Comparison of ENCODE assay signal across 17 cellular contexts in genomic region chr1:228176024-228176395, GRCh38.
"Had no signal": no experiment of that assay in that cellular context is flagged by ENCODE, and none has a peak within 500 bp of the region (broad histone marks: within the 10 kb centered on the region; RNA-seq: fewer than 3 reads in every experiment).

No MANE protein-coding gene starts in this region.

- H3K9me3 ChIP-seq: suprapubic skin, transverse colon had no signal

- H3K27ac ChIP-seq: cardiac muscle cell, suprapubic skin had no signal

- H3K27me3 ChIP-seq: cardiac muscle cell, suprapubic skin, transverse colon had no signal

- ATAC-seq: activated CD8-positive, alpha-beta T cell treated with anti-CD3 and anti-CD28 coated beads, Interleukin-2, amount 10 ng/mL, durations not matched to agents 7 days and 5 days; left lobe of liver; natural killer cell had no signal

- H3K4me3 ChIP-seq: cardiac muscle cell, skin epidermis, suprapubic skin, transverse colon had no signal

- H3K36me3 ChIP-seq: cardiac muscle cell, transverse colon had no signal

- DNase-seq: activated CD4-positive, alpha-beta T cell treated with anti-CD3 and anti-CD28 coated beads, Interleukin-2, amount 10 ng/mL, durations not matched to agents 24 days and 14 days; activated CD8-positive, alpha-beta T cell treated with anti-CD3 and anti-CD28 coated beads, Interleukin-2, amount 10 ng/mL, durations not matched to agents 7 days and 5 days; activated gamma-delta T cell treated with Interleukin-2 at 50 U/mL for 16 hours; activated naive CD8-positive, alpha-beta T cell treated with anti-CD3 and anti-CD28 coated beads for 36 hours; activated T-cell treated with anti-CD3 and anti-CD28 coated beads, Interleukin-2, amount 50 U/mL, for 48 hours; erythroblast; foreskin melanocyte; glutamatergic neuron; mesendoderm; natural killer cell; stimulated activated CD4-positive, alpha-beta T cell treated with anti-CD3 and anti-CD28 coated beads, Interleukin-15, amount 100 ng/mL, for 24 hours; stimulated activated CD4-positive, alpha-beta T cell treated with anti-CD3 and anti-CD28 coated beads, Interleukin-2, amount 100 ng/mL, for 48 hours; transverse colon had no signal
